29 cellular contexts compared by ENCODE assay signal in genomic region chr13:99071211-99071610, GRCh38.
"Had no signal": no experiment of that assay in that cellular context is flagged by ENCODE, and none has a peak within 500 bp of the region (broad histone marks: within the 10 kb centered on the region; RNA-seq: fewer than 3 reads in every experiment).

No MANE protein-coding gene starts in this region.

- H3K9ac ChIP-seq: SK-N-SH had no signal

- H3K4me3 Mint-ChIP-seq: activated CD4-positive, alpha-beta T cell treated with anti-CD3 and anti-CD28 coated beads for 36 hours; activated CD4-positive, alpha-beta T cell treated with anti-CD3 and anti-CD28 coated beads, Interleukin-2, amount 10 ng/mL, durations not matched to agents 7 days and 5 days; activated CD8-positive, alpha-beta T cell treated with anti-CD3 and anti-CD28 coated beads, Interleukin-2, amount 10 ng/mL, durations not matched to agents 7 days and 5 days; activated naive CD4-positive, alpha-beta T cell treated with anti-CD3 and anti-CD28 coated beads, Interleukin-2, amount 50 U/mL, for 24 hours; activated naive CD8-positive, alpha-beta T cell treated with anti-CD3 and anti-CD28 coated beads, Interleukin-2, amount 10 ng/mL, durations not matched to agents 7 days and 5 days; activated T-cell treated with anti-CD3 and anti-CD28 coated beads, Interleukin-2, amount 50 U/mL, for 24 hours; IgD-negative memory B cell; WTC11 had no signal

- H3K27me3 Mint-ChIP-seq: activated CD4-positive, alpha-beta T cell treated with anti-CD3 and anti-CD28 coated beads for 36 hours; activated CD4-positive, alpha-beta T cell treated with anti-CD3 and anti-CD28 coated beads, Interleukin-2, amount 10 ng/mL, durations not matched to agents 7 days and 5 days; activated naive CD4-positive, alpha-beta T cell treated with anti-CD3 and anti-CD28 coated beads, Interleukin-2, amount 50 U/mL, for 24 hours; activated naive CD8-positive, alpha-beta T cell treated with anti-CD3 and anti-CD28 coated beads, Interleukin-2, amount 10 ng/mL, durations not matched to agents 7 days and 5 days; activated T-cell treated with anti-CD3 and anti-CD28 coated beads, Interleukin-2, amount 50 U/mL, for 24 hours; IgD-negative memory B cell had no signal

- H3K9me3 ChIP-seq: SK-N-SH had no signal

- H3K27ac Mint-ChIP-seq: activated CD4-positive, alpha-beta T cell treated with anti-CD3 and anti-CD28 coated beads for 36 hours; activated CD8-positive, alpha-beta T cell treated with anti-CD3 and anti-CD28 coated beads, Interleukin-2, amount 10 ng/mL, durations not matched to agents 7 days and 5 days; activated naive CD4-positive, alpha-beta T cell treated with anti-CD3 and anti-CD28 coated beads, Interleukin-2, amount 50 U/mL, for 24 hours; activated T-cell treated with anti-CD3 and anti-CD28 coated beads, Interleukin-2, amount 50 U/mL, for 24 hours; activated T-helper 2 cell treated with anti-CD3 and anti-CD28 coated beads, Interferon-gamma antibody, Interleukin-2, Interleukin-4, amounts not matched to agents 10 μg/mL and 5 μg/mL and 100 μg/mL, durations not matched to agents 14 hours and 24 hours and 36 hours; IgD-negative memory B cell; WTC11 had no signal

- H3K4me1 ChIP-seq: breast epithelium had no signal

- H3K4me3 ChIP-seq: body of pancreas, breast epithelium, SJSA1 had no signal

- H3K9me3 Mint-ChIP-seq: WTC11 had no signal

- DNase-seq: activated CD4-positive, alpha-beta T cell treated with anti-CD3 and anti-CD28 coated beads for 36 hours; activated CD4-positive, alpha-beta T cell treated with anti-CD3 and anti-CD28 coated beads, Interleukin-2, amount 10 ng/mL, durations not matched to agents 7 days and 5 days; activated CD4-positive, alpha-beta T cell treated with anti-CD3 and anti-CD28 coated beads, Interleukin-2, amount 50 U/mL, for 48 hours; activated CD8-positive, alpha-beta T cell treated with anti-CD3 and anti-CD28 coated beads, Interleukin-2, amount 10 ng/mL, durations not matched to agents 7 days and 5 days; activated gamma-delta T cell; activated naive CD4-positive, alpha-beta T cell treated with Interleukin-2 at 50 U/mL for 16 hours; activated naive CD8-positive, alpha-beta T cell treated with anti-CD3 and anti-CD28 coated beads, Interleukin-2, amount 10 ng/mL, durations not matched to agents 7 days and 5 days; activated T-cell treated with anti-CD3 and anti-CD28 coated beads, Interleukin-2, amount 50 U/mL, for 24 hours; body of pancreas; caudate nucleus; Karpas-422; KBM-7; NCI-H1105; NCI-H1417 treated with DMSO at 0.1 percent for 48 hours; NCI-H2081; NCI-H2171 treated with DMSO at 0.1 percent for 48 hours; NCI-H2227 treated with DMSO at 0.1 percent for 48 hours; NCI-H446 treated with DMSO at 0.1 percent for 48 hours; NCI-H524 treated with DMSO at 0.1 percent for 48 hours; SHP77 treated with DMSO at 0.1 percent for 48 hours; SK-N-SH had no signal

- H3K36me3 ChIP-seq: breast epithelium had no signal

- H3K27me3 ChIP-seq: body of pancreas, breast epithelium, SJSA1 had no signal

- ATAC-seq: activated CD4-positive, alpha-beta T cell treated with anti-CD3 and anti-CD28 coated beads for 36 hours; activated CD4-positive, CD25-positive, alpha-beta regulatory T cell treated with anti-CD3 and anti-CD28 coated beads, Interleukin-2, amount 50 U/mL, for 24 hours; activated CD8-positive, alpha-beta T cell treated with anti-CD3 and anti-CD28 coated beads, Interleukin-2, amount 10 ng/mL, durations not matched to agents 7 days and 5 days; body of pancreas; Panc1; WTC11 had no signal

- H3K27ac ChIP-seq: body of pancreas, breast epithelium, SJSA1 had no signal

- H3K36me3 Mint-ChIP-seq: WTC11 had no signal
